11 cellular contexts compared by ENCODE assay signal in the genomic region with DNA sequence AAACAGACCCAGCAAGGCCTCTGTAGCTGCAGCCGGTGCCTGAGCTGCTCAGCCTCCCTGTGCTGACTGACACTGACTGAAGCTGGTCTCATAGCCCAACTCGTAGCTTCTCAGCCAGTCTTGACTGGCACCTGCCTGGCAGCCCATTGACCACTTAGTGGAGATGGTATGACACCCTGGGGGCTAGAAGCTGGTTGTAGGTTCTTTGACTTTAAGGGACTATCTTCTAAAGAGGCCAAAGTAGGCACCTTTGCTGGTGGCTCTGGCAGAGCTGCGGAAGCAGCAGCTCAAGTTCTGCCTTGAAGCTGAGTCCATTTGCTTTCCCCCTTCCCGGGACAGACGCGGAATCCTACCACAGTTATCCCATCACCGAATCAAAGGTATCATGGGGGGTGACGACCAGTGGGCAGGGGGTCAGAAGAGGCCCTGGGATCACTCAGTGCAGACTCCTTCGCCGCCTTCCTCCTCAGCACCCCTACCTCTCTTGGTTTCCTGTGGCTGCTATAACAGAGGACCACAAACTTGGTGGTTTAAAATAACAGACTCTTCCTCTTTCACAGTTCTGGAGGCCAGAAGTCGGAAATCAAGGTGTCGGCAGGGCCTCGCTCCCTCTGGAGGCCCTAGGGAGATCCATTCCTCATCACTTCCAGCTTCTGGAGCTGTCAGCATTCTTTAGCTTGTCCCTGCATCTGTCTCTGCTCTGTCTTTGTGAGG. TPM values are rescaled to one million over a fixed set of nuclear protein-coding genes. Genes with fewer than 3 reads are reported as not detected.
DNase-seq lines count a peak whose midpoint lies in the region; ATAC-seq and TF ChIP-seq lines count a peak whose summit lies in the region.
"Had no signal": no experiment of that assay in that cellular context is flagged by ENCODE, and none has a peak within 500 bp of the region (broad histone marks: within the 10 kb centered on the region; RNA-seq: fewer than 3 reads in every experiment).

No MANE protein-coding gene starts in this region.

- WGBS in psoas muscle, 3 donors: 71 to 80% (median 78%) methylated on average over 13 of the region's 13 CpGs

- intact Hi-C loops in CD4-positive, alpha-beta memory T cell (cut with micrococcal nuclease): no loop called here
- intact Hi-C loops in dendritic cell treated with granulocyte-macrophage colony-stimulating factor and Interleukin-4, amounts not matched to agents 40 ng/mL and 50 ng/mL, for 4 days (cut with micrococcal nuclease): loop anchor here (5.0 kb wide), 1 partner anchor 37 kb away; no protein-coding TSS in a partner anchor
- intact Hi-C loops in psoas muscle (cut with DNase I): loop anchor here in 1 of 2 donors (5.0 kb wide), 1 partner anchor 147 kb away; no protein-coding TSS in a partner anchor

- DNase-seq in CD4-positive, alpha-beta memory T cell: no peak
- DNase-seq in NOMO-1 (lab: John Stamatoyannopoulos, UW; ENCODE audit: unreplicated experiment in 2 of 2) (peak; percentile 41 to 74), psoas muscle (peak in 1 of 2 donors; percentile 15), NCI-H82 treated with DMSO at 0.1 percent for 48 hours (lab: John Stamatoyannopoulos, UW; ENCODE audit: unreplicated experiment) (no peak), NCI-H69 (lab: John Stamatoyannopoulos, UW) (no peak), HEK293T (ENCODE audit: extremely low spot score) (no peak), NCI-H1436 (lab: John Stamatoyannopoulos, UW) (no peak)
- DNase-seq: NCI-H524 treated with DMSO at 0.1 percent for 48 hours; stimulated activated CD4-positive, alpha-beta T cell treated with anti-CD3 and anti-CD28 coated beads, Interleukin-2, amount 100 ng/mL, for 24 hours had no signal

- no peaks in the 10 kb centered on the region for H3K9me3 Mint-ChIP-seq in CD4-positive, alpha-beta memory T cell
- no peaks in the 10 kb centered on the region for H3K9me3 Mint-ChIP-seq in dendritic cell treated with granulocyte-macrophage colony-stimulating factor and Interleukin-4, amounts not matched to agents 40 ng/mL and 50 ng/mL, for 4 days
- H3K9me3 Mint-ChIP-seq: T-helper 1 cell treated with Interleukin-12 subunit alpha and Interleukin-12 subunit beta and Interleukin-4 antibody, amounts not matched to agents 30 μg/mL and 1 μg/mL, for 36 hours had no signal

- H3K27me3 Mint-ChIP-seq in CD4-positive, alpha-beta memory T cell: no peaks in the 10 kb centered on the region
- peaks cover 34% of the 10 kb centered on the region for H3K27me3 Mint-ChIP-seq in dendritic cell treated with granulocyte-macrophage colony-stimulating factor and Interleukin-4, amounts not matched to agents 40 ng/mL and 50 ng/mL, for 4 days

- H3K36me3 Mint-ChIP-seq in CD4-positive, alpha-beta memory T cell: no peaks in the 10 kb centered on the region
- H3K36me3 Mint-ChIP-seq in dendritic cell treated with granulocyte-macrophage colony-stimulating factor and Interleukin-4, amounts not matched to agents 40 ng/mL and 50 ng/mL, for 4 days (ENCODE audit: low read depth): no peaks in the 10 kb centered on the region

- H3K9me3 ChIP-seq in CD4-positive, alpha-beta memory T cell (ENCODE audit: control insufficient read depth in 1 of 2, low read length in 2 of 2): no peaks in the 10 kb centered on the region
- H3K9me3 ChIP-seq in psoas muscle: no peaks in the 10 kb centered on the region

- no peaks in the 10 kb centered on the region for H3K27me3 ChIP-seq in CD4-positive, alpha-beta memory T cell (ENCODE audit: insufficient read depth, low read length)
- H3K27me3 ChIP-seq in psoas muscle (ENCODE audit: insufficient read depth in 3 of 3, low read length in 2 of 3): no peaks in the 10 kb centered on the region

- no peak for TF ChIP-seq CTCF in psoas muscle (IDR thresholded peaks at IDR 0.05)

- H3K4me3 ChIP-seq in CD4-positive, alpha-beta memory T cell (ENCODE audit: low read length in 2 of 2): no peak overlapping the region
- H3K4me3 ChIP-seq in psoas muscle: peak overlapping the region; percentile 31

- H3K4me1 ChIP-seq in CD4-positive, alpha-beta memory T cell (ENCODE audit: insufficient read depth, low read length): peaks cover 28% of the 10 kb centered on the region
- peaks cover 18% of the 10 kb centered on the region for H3K4me1 ChIP-seq in psoas muscle

- peak overlapping the region in 7 of 8 donors; percentile 25 to 83 (median 64) for H3K4me3 Mint-ChIP-seq in CD4-positive, alpha-beta memory T cell
- H3K4me3 Mint-ChIP-seq in dendritic cell treated with granulocyte-macrophage colony-stimulating factor and Interleukin-4, amounts not matched to agents 40 ng/mL and 50 ng/mL, for 4 days: peak overlapping the region; percentile 9
- H3K4me3 Mint-ChIP-seq: T-helper 1 cell treated with Interleukin-12 subunit alpha and Interleukin-12 subunit beta and Interleukin-4 antibody, amounts not matched to agents 30 μg/mL and 1 μg/mL, for 36 hours had no signal

- H3K4me1 Mint-ChIP-seq in CD4-positive, alpha-beta memory T cell: peaks cover 12 to 33% (median 21%) of the 10 kb centered on the region in 4 donors
- peaks cover 49% of the 10 kb centered on the region for H3K4me1 Mint-ChIP-seq in dendritic cell treated with granulocyte-macrophage colony-stimulating factor and Interleukin-4, amounts not matched to agents 40 ng/mL and 50 ng/mL, for 4 days (ENCODE audit: low read depth)

- CTCF ChIA-PET in CD4-positive, alpha-beta memory T cell (lab: Charles Lee; ENCODE audit: partially characterized antibody): interaction anchor here (0.8 to 1.4 kb wide), 2 partner anchors 12 to 74 kb away, joined by 3 read pairs; no protein-coding TSS in a partner anchor
- CTCF ChIA-PET in HEK293T (lab: Yijun Ruan, JAX): interaction anchor here (0.6 kb wide), 1 partner anchor 11 kb away, joined by 3 read pairs; no protein-coding TSS in a partner anchor

- peak in 2 of 4 donors; percentile 29 to 48 for ATAC-seq in psoas muscle

- H3K36me3 ChIP-seq in CD4-positive, alpha-beta memory T cell (ENCODE audit: insufficient read depth, low read length): no peaks in the 10 kb centered on the region
- no peaks in the 10 kb centered on the region for H3K36me3 ChIP-seq in psoas muscle (ENCODE audit: insufficient read depth in 1 of 2, low read depth in 1 of 2)

- peak overlapping the region in 6 of 7 donors; percentile 18 to 88 (median 82) for H3K27ac Mint-ChIP-seq in CD4-positive, alpha-beta memory T cell
- H3K27ac Mint-ChIP-seq in dendritic cell treated with granulocyte-macrophage colony-stimulating factor and Interleukin-4, amounts not matched to agents 40 ng/mL and 50 ng/mL, for 4 days: peak overlapping the region; percentile 24
- H3K27ac Mint-ChIP-seq: T-helper 1 cell treated with Interleukin-12 subunit alpha and Interleukin-12 subunit beta and Interleukin-4 antibody, amounts not matched to agents 30 μg/mL and 1 μg/mL, for 36 hours had no signal

- no peak overlapping the region for H3K27ac ChIP-seq in CD4-positive, alpha-beta memory T cell (ENCODE audit: low read depth, low read length)
- peak overlapping the region; percentile 87 for H3K27ac ChIP-seq in psoas muscle

- POLR2A ChIA-PET in CD4-positive, alpha-beta memory T cell (lab: Charles Lee; ENCODE audit: partially characterized antibody): interaction anchor here (1.0 to 1.9 kb wide), 5 partner anchors 12 to 19 kb away, joined by 3 to 8 read pairs (median 6); partner anchors contain the start of gene FOSL2
- POLR2A ChIA-PET in HEK293T (lab: Yijun Ruan, JAX): no interaction called here

TF ChIP-seq in HEK293T, 16 proteins besides CTCF, POLR2A, EP300 and RAD21:
- TF ChIP-seq LEF1 (IDR thresholded peaks at IDR 0.05; ENCODE audit: borderline replicate concordance) (no peak), FOXA1 (IDR thresholded peaks at IDR 0.05) (no peak), ELF4 (IDR thresholded peaks at IDR 0.05) (no peak), BHLHE40 (IDR thresholded peaks at IDR 0.05; ENCODE audit: borderline replicate concordance) (no peak), L3MBTL2 (conservative IDR thresholded peaks at IDR 0.05) (no peak), FOXK2 (IDR thresholded peaks at IDR 0.05) (no peak), ZNF384 (IDR thresholded peaks at IDR 0.05) (no peak), TARDBP (IDR thresholded peaks at IDR 0.05) (no peak), CTBP1 (IDR thresholded peaks at IDR 0.05; ENCODE audit: borderline replicate concordance) (no peak)
TF ChIP-seq in HEK293T: peak in this region for 0.

RNA-seq across cellular contexts. Expression of gene FOSL2, which starts 13.8 kb away (rescaled TPM):
- total RNA-seq in CD4-positive, alpha-beta memory T cell: 1 to 10 TPM; 6.6 to 6.7 TPM
- polyA plus RNA-seq in CD4-positive, alpha-beta memory T cell: 1 to 10 TPM; 4.7 to 5.0 TPM
- total RNA-seq in psoas muscle: 100 to 1,000 TPM in 3 of 4 donors, 10 to 100 TPM in 1; 52.2 to 278 (median 192) TPM
- polyA plus RNA-seq in psoas muscle: 10 to 100 TPM; 20.1 to 74.7 (median 72.1) TPM

Comparison
In these comparisons a context has a peak if more than half of its experiments do, and no peak if none do; other contexts are left out.
1. DNase-seq: peak in NOMO-1 (2 of 2); none in CD4-positive, alpha-beta memory T cell (0 of 5), NCI-H82 treated with DMSO at 0.1 percent for 48 hours (single experiment), NCI-H69 (single experiment), HEK293T (single experiment) and NCI-H1436 (single experiment).
2. RNA of gene FOSL2, which starts 13.8 kb away (total RNA-seq): 52.2 to 278 TPM in psoas muscle; 6.6 to 6.7 TPM in CD4-positive, alpha-beta memory T cell; every median in the first group is over 4 times any median in the second.